1 cellular context compared by ENCODE assay signal in the genomic region with DNA sequence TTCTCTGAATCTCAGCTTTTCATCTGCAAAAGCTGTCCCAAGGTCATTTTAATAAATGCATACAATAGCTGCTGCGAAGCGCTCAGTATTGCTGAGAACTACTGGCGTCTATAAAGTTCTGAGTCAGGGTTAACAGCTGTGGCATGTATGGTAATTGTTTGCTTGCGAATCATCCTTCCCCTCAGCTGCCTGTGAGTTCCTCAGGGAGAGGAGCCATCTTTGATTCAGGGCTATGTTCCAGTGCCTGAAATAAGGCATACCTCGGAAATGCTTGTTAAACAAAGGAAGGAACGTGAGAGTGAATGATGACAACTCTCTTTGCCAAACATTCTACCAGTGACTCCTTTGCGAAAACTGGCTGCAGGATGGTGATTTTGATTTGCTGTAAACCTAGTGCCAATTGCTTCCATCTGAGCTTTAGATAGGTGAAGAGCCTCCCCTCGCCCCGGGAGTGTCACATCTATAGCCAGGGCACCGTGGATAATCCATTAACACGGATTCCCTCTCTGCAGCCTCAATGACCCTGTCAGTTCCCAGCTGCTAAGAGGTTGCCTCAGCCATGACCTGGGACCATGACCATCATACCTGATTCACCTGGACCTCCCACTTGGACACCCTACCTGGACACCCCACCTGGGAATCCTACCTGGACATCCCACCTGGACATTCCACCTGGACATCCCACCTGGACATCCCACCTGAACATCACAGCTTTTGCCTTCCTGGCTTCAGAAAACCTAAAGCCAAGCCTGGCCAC.
TF ChIP-seq lines count a peak whose summit lies in the region.

No MANE protein-coding gene starts in this region.

TF ChIP-seq in GM23338, 12 proteins besides CTCF, POLR2A, EP300 and RAD21 (continued from another document):
- TF ChIP-seq, protein P1, sequence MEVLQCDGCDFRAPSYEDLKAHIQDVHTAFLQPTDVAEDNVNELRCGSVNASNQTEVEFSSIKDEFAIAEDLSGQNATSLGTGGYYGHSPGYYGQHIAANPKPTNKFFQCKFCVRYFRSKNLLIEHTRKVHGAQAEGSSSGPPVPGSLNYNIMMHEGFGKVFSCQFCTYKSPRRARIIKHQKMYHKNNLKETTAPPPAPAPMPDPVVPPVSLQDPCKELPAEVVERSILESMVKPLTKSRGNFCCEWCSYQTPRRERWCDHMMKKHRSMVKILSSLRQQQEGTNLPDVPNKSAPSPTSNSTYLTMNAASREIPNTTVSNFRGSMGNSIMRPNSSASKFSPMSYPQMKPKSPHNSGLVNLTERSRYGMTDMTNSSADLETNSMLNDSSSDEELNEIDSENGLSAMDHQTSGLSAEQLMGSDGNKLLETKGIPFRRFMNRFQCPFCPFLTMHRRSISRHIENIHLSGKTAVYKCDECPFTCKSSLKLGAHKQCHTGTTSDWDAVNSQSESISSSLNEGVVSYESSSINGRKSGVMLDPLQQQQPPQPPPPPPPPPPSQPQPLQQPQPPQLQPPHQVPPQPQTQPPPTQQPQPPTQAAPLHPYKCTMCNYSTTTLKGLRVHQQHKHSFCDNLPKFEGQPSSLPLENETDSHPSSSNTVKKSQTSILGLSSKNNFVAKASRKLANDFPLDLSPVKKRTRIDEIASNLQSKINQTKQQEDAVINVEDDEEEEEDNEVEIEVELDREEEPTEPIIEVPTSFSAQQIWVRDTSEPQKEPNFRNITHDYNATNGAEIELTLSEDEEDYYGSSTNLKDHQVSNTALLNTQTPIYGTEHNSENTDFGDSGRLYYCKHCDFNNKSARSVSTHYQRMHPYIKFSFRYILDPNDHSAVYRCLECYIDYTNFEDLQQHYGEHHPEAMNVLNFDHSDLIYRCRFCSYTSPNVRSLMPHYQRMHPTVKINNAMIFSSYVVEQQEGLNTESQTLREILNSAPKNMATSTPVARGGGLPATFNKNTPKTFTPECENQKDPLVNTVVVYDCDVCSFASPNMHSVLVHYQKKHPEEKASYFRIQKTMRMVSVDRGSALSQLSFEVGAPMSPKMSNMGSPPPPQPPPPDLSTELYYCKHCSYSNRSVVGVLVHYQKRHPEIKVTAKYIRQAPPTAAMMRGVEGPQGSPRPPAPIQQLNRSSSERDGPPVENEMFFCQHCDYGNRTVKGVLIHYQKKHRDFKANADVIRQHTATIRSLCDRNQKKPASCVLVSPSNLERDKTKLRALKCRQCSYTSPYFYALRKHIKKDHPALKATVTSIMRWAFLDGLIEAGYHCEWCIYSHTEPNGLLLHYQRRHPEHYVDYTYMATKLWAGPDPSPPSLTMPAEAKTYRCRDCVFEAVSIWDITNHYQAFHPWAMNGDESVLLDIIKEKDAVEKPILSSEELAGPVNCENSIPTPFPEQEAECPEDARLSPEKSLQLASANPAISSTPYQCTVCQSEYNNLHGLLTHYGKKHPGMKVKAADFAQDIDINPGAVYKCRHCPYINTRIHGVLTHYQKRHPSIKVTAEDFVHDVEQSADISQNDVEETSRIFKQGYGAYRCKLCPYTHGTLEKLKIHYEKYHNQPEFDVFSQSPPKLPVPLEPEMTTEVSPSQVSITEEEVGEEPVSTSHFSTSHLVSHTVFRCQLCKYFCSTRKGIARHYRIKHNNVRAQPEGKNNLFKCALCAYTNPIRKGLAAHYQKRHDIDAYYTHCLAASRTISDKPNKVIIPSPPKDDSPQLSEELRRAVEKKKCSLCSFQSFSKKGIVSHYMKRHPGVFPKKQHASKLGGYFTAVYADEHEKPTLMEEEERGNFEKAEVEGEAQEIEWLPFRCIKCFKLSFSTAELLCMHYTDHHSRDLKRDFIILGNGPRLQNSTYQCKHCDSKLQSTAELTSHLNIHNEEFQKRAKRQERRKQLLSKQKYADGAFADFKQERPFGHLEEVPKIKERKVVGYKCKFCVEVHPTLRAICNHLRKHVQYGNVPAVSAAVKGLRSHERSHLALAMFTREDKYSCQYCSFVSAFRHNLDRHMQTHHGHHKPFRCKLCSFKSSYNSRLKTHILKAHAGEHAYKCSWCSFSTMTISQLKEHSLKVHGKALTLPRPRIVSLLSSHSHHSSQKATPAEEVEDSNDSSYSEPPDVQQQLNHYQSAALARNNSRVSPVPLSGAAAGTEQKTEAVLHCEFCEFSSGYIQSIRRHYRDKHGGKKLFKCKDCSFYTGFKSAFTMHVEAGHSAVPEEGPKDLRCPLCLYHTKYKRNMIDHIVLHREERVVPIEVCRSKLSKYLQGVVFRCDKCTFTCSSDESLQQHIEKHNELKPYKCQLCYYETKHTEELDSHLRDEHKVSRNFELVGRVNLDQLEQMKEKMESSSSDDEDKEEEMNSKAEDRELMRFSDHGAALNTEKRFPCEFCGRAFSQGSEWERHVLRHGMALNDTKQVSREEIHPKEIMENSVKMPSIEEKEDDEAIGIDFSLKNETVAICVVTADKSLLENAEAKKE (CRISPR knock-in tag; IDR thresholded peaks at IDR 0.05) = no peak
- no peak for TF ChIP-seq POLR2AphosphoS5 (IDR thresholded peaks at IDR 0.05; ENCODE audit: low read depth)
- no peak for TF ChIP-seq CREB1 (CRISPR knock-in tag; IDR thresholded peaks at IDR 0.05; ENCODE audit: low read depth)
- TF ChIP-seq, protein P2, sequence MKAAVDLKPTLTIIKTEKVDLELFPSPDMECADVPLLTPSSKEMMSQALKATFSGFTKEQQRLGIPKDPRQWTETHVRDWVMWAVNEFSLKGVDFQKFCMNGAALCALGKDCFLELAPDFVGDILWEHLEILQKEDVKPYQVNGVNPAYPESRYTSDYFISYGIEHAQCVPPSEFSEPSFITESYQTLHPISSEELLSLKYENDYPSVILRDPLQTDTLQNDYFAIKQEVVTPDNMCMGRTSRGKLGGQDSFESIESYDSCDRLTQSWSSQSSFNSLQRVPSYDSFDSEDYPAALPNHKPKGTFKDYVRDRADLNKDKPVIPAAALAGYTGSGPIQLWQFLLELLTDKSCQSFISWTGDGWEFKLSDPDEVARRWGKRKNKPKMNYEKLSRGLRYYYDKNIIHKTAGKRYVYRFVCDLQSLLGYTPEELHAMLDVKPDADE (IDR thresholded peaks at IDR 0.05) = no peak
- TF ChIP-seq, protein P3, sequence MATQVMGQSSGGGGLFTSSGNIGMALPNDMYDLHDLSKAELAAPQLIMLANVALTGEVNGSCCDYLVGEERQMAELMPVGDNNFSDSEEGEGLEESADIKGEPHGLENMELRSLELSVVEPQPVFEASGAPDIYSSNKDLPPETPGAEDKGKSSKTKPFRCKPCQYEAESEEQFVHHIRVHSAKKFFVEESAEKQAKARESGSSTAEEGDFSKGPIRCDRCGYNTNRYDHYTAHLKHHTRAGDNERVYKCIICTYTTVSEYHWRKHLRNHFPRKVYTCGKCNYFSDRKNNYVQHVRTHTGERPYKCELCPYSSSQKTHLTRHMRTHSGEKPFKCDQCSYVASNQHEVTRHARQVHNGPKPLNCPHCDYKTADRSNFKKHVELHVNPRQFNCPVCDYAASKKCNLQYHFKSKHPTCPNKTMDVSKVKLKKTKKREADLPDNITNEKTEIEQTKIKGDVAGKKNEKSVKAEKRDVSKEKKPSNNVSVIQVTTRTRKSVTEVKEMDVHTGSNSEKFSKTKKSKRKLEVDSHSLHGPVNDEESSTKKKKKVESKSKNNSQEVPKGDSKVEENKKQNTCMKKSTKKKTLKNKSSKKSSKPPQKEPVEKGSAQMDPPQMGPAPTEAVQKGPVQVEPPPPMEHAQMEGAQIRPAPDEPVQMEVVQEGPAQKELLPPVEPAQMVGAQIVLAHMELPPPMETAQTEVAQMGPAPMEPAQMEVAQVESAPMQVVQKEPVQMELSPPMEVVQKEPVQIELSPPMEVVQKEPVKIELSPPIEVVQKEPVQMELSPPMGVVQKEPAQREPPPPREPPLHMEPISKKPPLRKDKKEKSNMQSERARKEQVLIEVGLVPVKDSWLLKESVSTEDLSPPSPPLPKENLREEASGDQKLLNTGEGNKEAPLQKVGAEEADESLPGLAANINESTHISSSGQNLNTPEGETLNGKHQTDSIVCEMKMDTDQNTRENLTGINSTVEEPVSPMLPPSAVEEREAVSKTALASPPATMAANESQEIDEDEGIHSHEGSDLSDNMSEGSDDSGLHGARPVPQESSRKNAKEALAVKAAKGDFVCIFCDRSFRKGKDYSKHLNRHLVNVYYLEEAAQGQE (IDR thresholded peaks at IDR 0.05; ENCODE audit: unreplicated experiment) = no peak
